Comparison of ENCODE assay signal across 32 cellular contexts in the genomic region with DNA sequence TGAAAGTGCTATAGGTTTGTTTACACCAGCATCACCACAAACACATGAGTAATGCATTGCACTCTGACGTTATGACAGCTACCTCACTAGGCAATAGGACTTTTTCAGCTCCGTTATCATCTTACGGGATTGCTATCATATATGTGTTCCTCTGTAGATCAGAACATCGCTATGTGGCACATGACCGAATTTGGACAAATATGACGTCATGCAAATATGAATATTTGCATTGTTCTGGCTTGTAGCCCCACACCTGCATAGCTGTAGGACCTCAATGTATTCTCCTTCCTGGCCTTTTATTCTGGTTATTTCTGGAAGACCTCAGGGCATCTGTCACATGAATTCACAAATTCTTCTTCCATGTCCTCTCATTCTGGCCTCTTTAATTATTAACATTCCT.
"Had no signal": no experiment of that assay in that cellular context is flagged by ENCODE, and none has a peak within 500 bp of the region (broad histone marks: within the 10 kb centered on the region; RNA-seq: fewer than 3 reads in every experiment).

No MANE protein-coding gene starts in this region.

- H2AFZ ChIP-seq: neural progenitor cell, parathyroid adenoma had no signal

- H3K4me1 Mint-ChIP-seq: natural killer cell; nephron; neural progenitor cell; stimulated activated naive CD8-positive, alpha-beta T cell treated with anti-CD3 and anti-CD28 coated beads, Interleukin-15, amount 100 ng/mL, for 72 hours had no signal

- H3K9me3 Mint-ChIP-seq: natural killer cell; neural progenitor cell; stimulated activated memory B cell treated with anti-CD40 and anti-IgM and Interleukin-4, amounts not matched to agents 10 μg/mL and 1 μg/mL and 100 μg/mL, for 72 hours; stimulated activated naive CD8-positive, alpha-beta T cell treated with anti-CD3 and anti-CD28 coated beads, Interleukin-15, amount 100 ng/mL, for 72 hours; type B pancreatic cell had no signal

- ATAC-seq: natural killer cell; psoas muscle; right cardiac atrium; sciatic nerve; stimulated activated naive CD8-positive, alpha-beta T cell treated with anti-CD3 and anti-CD28 coated beads, Interleukin-15, amount 100 ng/mL, for 72 hours; stimulated activated naive CD8-positive, alpha-beta T cell treated with anti-CD3 and anti-CD28 coated beads, Interleukin-15, Interleukin-2, amounts not matched to agents 100 U/mL and 50 U/mL, for 24 hours; upper lobe of right lung had no signal

- H3K27ac ChIP-seq: neural progenitor cell, ovary, parathyroid adenoma, psoas muscle, skin epidermis, spleen, suprapubic skin, testis, tibial artery, transverse colon, upper lobe of right lung, vagina had no signal

- H3K4me3 Mint-ChIP-seq: natural killer cell; nephron; neural progenitor cell; stimulated activated memory B cell treated with anti-CD40 and anti-IgM and Interleukin-4, amounts not matched to agents 10 μg/mL and 1 μg/mL and 100 μg/mL, for 72 hours; stimulated activated naive CD8-positive, alpha-beta T cell treated with anti-CD3 and anti-CD28 coated beads, Interleukin-15, amount 100 ng/mL, for 72 hours; type B pancreatic cell had no signal

- H3K9me3 ChIP-seq: ovary, psoas muscle, suprapubic skin, testis, tibial artery, upper lobe of right lung, vagina had no signal

- H3K27me3 Mint-ChIP-seq: stimulated activated memory B cell treated with anti-CD40 and anti-IgM and Interleukin-4, amounts not matched to agents 10 μg/mL and 1 μg/mL and 100 μg/mL, for 72 hours; stimulated activated naive CD8-positive, alpha-beta T cell treated with anti-CD3 and anti-CD28 coated beads, Interleukin-15, amount 100 ng/mL, for 72 hours; type B pancreatic cell had no signal

- H3K27ac Mint-ChIP-seq: natural killer cell; nephron; neural progenitor cell; progenitor cell of endocrine pancreas; stimulated activated memory B cell treated with anti-CD40 and anti-IgM and Interleukin-4, amounts not matched to agents 10 μg/mL and 1 μg/mL and 100 μg/mL, for 72 hours; stimulated activated naive CD8-positive, alpha-beta T cell treated with anti-CD3 and anti-CD28 coated beads, Interleukin-15, amount 100 ng/mL, for 72 hours; type B pancreatic cell had no signal

- H3K4me1 ChIP-seq: neural progenitor cell, parathyroid adenoma, spleen, suprapubic skin, testis, transverse colon, upper lobe of right lung, vagina had no signal

- H3K36me3 Mint-ChIP-seq: natural killer cell; neural progenitor cell; stimulated activated memory B cell treated with anti-CD40 and anti-IgM and Interleukin-4, amounts not matched to agents 10 μg/mL and 1 μg/mL and 100 μg/mL, for 72 hours; type B pancreatic cell had no signal

- H3K79me2 ChIP-seq: parathyroid adenoma had no signal

- FAIRE-seq: urothelium cell line had no signal

- DNase-seq: natural killer cell; occipital lobe; ovary; posterior cingulate gyrus; psoas muscle; right cardiac atrium; spleen; stimulated activated CD4-positive, alpha-beta T cell treated with anti-CD3 and anti-CD28 coated beads, Interleukin-12 subunit alpha, Interleukin-12 subunit beta, amount 100 ng/mL, for 4 hours; stimulated activated CD4-positive, alpha-beta T cell treated with anti-CD3 and anti-CD28 coated beads, Interleukin-1b, Interleukin-23, amount 100 ng/mL, for 48 hours; stimulated activated CD4-positive, alpha-beta T cell treated with anti-CD3 and anti-CD28 coated beads, Interleukin-4, amount 100 ng/mL, for 1 hour; stimulated activated CD4-positive, alpha-beta T cell treated with anti-CD3 and anti-CD28 coated beads, Interleukin-4, amount 100 ng/mL, for 4 hours; stimulated activated CD8-positive, alpha-beta memory T cell treated with anti-CD3 and anti-CD28 coated beads, Interleukin-4, amount 100 ng/mL, for 48 hours; stimulated activated naive CD4-positive, alpha-beta T cell; stimulated activated naive CD8-positive, alpha-beta T cell treated with anti-CD3 and anti-CD28 coated beads, Interleukin-15, amount 100 ng/mL, for 72 hours; stimulated activated naive CD8-positive, alpha-beta T cell treated with anti-CD3 and anti-CD28 coated beads, Interleukin-15, Interleukin-2, amounts not matched to agents 100 U/mL and 50 U/mL, for 24 hours; substantia nigra; testis; tibial artery; transverse colon; upper lobe of right lung had no signal

- H3K4me2 ChIP-seq: neural progenitor cell, smooth muscle cell had no signal

- H3K4me3 ChIP-seq: neural progenitor cell, ovary, psoas muscle, skin epidermis, smooth muscle cell, spleen, suprapubic skin, testis, tibial artery, transverse colon, upper lobe of right lung, vagina had no signal

- H3K9ac ChIP-seq: neural progenitor cell, parathyroid adenoma had no signal

- H3K36me3 ChIP-seq: neural progenitor cell, ovary, spleen, suprapubic skin, tibial artery, transverse colon, upper lobe of right lung, vagina had no signal

- H3K27me3 ChIP-seq: neural progenitor cell, ovary, spleen, suprapubic skin, testis, tibial artery, transverse colon, upper lobe of right lung, vagina had no signal
